12 cellular contexts compared by ENCODE assay signal in genomic region chr11:73147771-73148681, GRCh38. TPM values are rescaled to one million over a fixed set of nuclear protein-coding genes. Genes with fewer than 3 reads are reported as not detected.
DNase-seq lines count a peak whose midpoint lies in the region; ATAC-seq and TF ChIP-seq lines count a peak whose summit lies in the region.
"Had no signal": no experiment of that assay in that cellular context is flagged by ENCODE, and none has a peak within 500 bp of the region (broad histone marks: within the 10 kb centered on the region; RNA-seq: fewer than 3 reads in every experiment).

No MANE protein-coding gene starts in this region.

- intact Hi-C loops in body of pancreas (cut with DNase I) = no loop called here
- intact Hi-C loops in CD4-positive, alpha-beta memory T cell (cut with micrococcal nuclease) = loop anchor here (10.0 kb wide), 1 partner anchor 423 kb away; no protein-coding TSS in a partner anchor

- WGBS in body of pancreas, 2 donors = 15 to 22% methylated on average over 12 to 15 of the region's 15 CpGs

- POLR2A ChIA-PET in CD4-positive, alpha-beta memory T cell (lab: Charles Lee; ENCODE audit: partially characterized antibody) = interaction anchor here (0.6 kb wide), 1 partner anchor 27 kb away, joined by 3 read pairs; no protein-coding TSS in a partner anchor

- no peaks in the 10 kb centered on the region for H3K9me3 Mint-ChIP-seq in IgD-negative memory B cell
- H3K9me3 Mint-ChIP-seq in CD4-positive, alpha-beta memory T cell = peaks cover 0 to 2% (median 0%) of the 10 kb centered on the region in 8 donors
- H3K9me3 Mint-ChIP-seq: activated naive CD4-positive, alpha-beta T cell treated with anti-CD3 and anti-CD28 coated beads, Interleukin-2, amount 50 U/mL, for 24 hours; CD8-positive, alpha-beta memory T cell; neural crest cell had no signal

- H3K36me3 ChIP-seq in body of pancreas (replicated peaks in 1 of 2; ENCODE audit: insufficient read depth in 1 of 2, low read depth in 2 of 2) = no peaks in the 10 kb centered on the region
- H3K36me3 ChIP-seq in CD4-positive, alpha-beta memory T cell (ENCODE audit: insufficient read depth, low read length) = no peaks in the 10 kb centered on the region

- ATAC-seq in body of pancreas = peak; percentile 70
- no peak for ATAC-seq in HG02852 (IDR thresholded peaks at IDR 0.05; ENCODE audit: unreplicated experiment)
- no peak for ATAC-seq in HG02678 (IDR thresholded peaks at IDR 0.05; ENCODE audit: unreplicated experiment)
- no peak for ATAC-seq in HG02763 (IDR thresholded peaks at IDR 0.05; ENCODE audit: unreplicated experiment)

- H3K27me3 ChIP-seq in body of pancreas = no peaks in the 10 kb centered on the region
- no peaks in the 10 kb centered on the region for H3K27me3 ChIP-seq in CD4-positive, alpha-beta memory T cell (ENCODE audit: insufficient read depth, low read length)

- peak overlapping the region in 2 of 3 donors; percentile 76 to 84 for H3K27ac Mint-ChIP-seq in IgD-negative memory B cell
- H3K27ac Mint-ChIP-seq in CD4-positive, alpha-beta memory T cell = no peak overlapping the region
- H3K27ac Mint-ChIP-seq: activated naive CD4-positive, alpha-beta T cell treated with anti-CD3 and anti-CD28 coated beads, Interleukin-2, amount 50 U/mL, for 24 hours had no signal

- H3K27me3 Mint-ChIP-seq in IgD-negative memory B cell = no peaks in the 10 kb centered on the region
- no peaks in the 10 kb centered on the region for H3K27me3 Mint-ChIP-seq in CD4-positive, alpha-beta memory T cell
- H3K27me3 Mint-ChIP-seq: activated naive CD4-positive, alpha-beta T cell treated with anti-CD3 and anti-CD28 coated beads, Interleukin-2, amount 50 U/mL, for 24 hours; CD8-positive, alpha-beta memory T cell had no signal

- H3K36me3 Mint-ChIP-seq in IgD-negative memory B cell = peaks cover 1% of the 10 kb centered on the region
- no peaks in the 10 kb centered on the region for H3K36me3 Mint-ChIP-seq in CD4-positive, alpha-beta memory T cell
- H3K36me3 Mint-ChIP-seq: activated naive CD4-positive, alpha-beta T cell treated with anti-CD3 and anti-CD28 coated beads, Interleukin-2, amount 50 U/mL, for 24 hours had no signal

- no peaks in the 10 kb centered on the region for H3K9me3 ChIP-seq in body of pancreas
- no peaks in the 10 kb centered on the region for H3K9me3 ChIP-seq in CD4-positive, alpha-beta memory T cell (ENCODE audit: control insufficient read depth in 1 of 2, low read length in 2 of 2)

- CTCF ChIA-PET in CD4-positive, alpha-beta memory T cell (lab: Charles Lee; ENCODE audit: partially characterized antibody) = interaction anchor here (3.3 kb wide), 1 partner anchor 29 kb away, joined by 13 read pairs; no protein-coding TSS in a partner anchor

- peak overlapping the region in 3 of 4 donors; percentile 28 to 80 (median 70) for H3K4me3 Mint-ChIP-seq in IgD-negative memory B cell
- H3K4me3 Mint-ChIP-seq in CD4-positive, alpha-beta memory T cell = no peak overlapping the region
- H3K4me3 Mint-ChIP-seq: activated naive CD4-positive, alpha-beta T cell treated with anti-CD3 and anti-CD28 coated beads, Interleukin-2, amount 50 U/mL, for 24 hours; CD8-positive, alpha-beta memory T cell had no signal

- H3K27ac ChIP-seq in body of pancreas = peak overlapping the region; percentile 72 to 78 (median 74)
- H3K27ac ChIP-seq in CD4-positive, alpha-beta memory T cell (ENCODE audit: low read depth, low read length) = no peak overlapping the region

- no peak for TF ChIP-seq CTCF in body of pancreas (IDR thresholded peaks at IDR 0.05)

- DNase-seq in Ammon's horn (ENCODE audit: low spot score) (peak; percentile 71), body of pancreas (peak; percentile 57 to 77 (median 71)), mesenteric fat pad (ENCODE audit: low spot score) (peak; percentile 83)
- no peak for DNase-seq in CD4-positive, alpha-beta memory T cell
- DNase-seq: CD8-positive, alpha-beta memory T cell; SW 1271 had no signal

- peaks cover 56 to 88% (median 72%) of the 10 kb centered on the region in 3 donors for H3K4me1 Mint-ChIP-seq in IgD-negative memory B cell
- H3K4me1 Mint-ChIP-seq in CD4-positive, alpha-beta memory T cell = peaks cover 19 to 38% (median 24%) of the 10 kb centered on the region in 4 donors

- TF ChIP-seq POLR2A in body of pancreas (IDR thresholded peaks at IDR 0.05) = no peak

- peaks cover 37% of the 10 kb centered on the region for H3K4me1 ChIP-seq in body of pancreas
- H3K4me1 ChIP-seq in CD4-positive, alpha-beta memory T cell (ENCODE audit: insufficient read depth, low read length) = peaks cover 20% of the 10 kb centered on the region

- no peak overlapping the region for H3K4me3 ChIP-seq in body of pancreas
- H3K4me3 ChIP-seq in CD4-positive, alpha-beta memory T cell (ENCODE audit: low read length in 2 of 2) = no peak overlapping the region

RNA-seq across cellular contexts. Expression of gene FCHSD2, which starts 5.9 kb away (rescaled TPM):
- polyA plus RNA-seq in IgD-negative memory B cell = 72.1 TPM
- 1 to 10 TPM; 7.3 to 8.0 TPM for total RNA-seq in body of pancreas
- total RNA-seq in mesenteric fat pad = 54.9 TPM
- total RNA-seq in CD4-positive, alpha-beta memory T cell = 10 to 100 TPM; 47.1 to 52.0 TPM
- polyA plus RNA-seq in CD4-positive, alpha-beta memory T cell = 10 to 100 TPM in 1 of 2 donors, 1 to 10 TPM in 1; 9.5 to 22.4 TPM

Comparison
In these comparisons a context has a peak if more than half of its experiments do, and no peak if none do; other contexts are left out.
1. DNase-seq: peak in Ammon's horn (single experiment), body of pancreas (4 of 4) and mesenteric fat pad (single experiment); none in CD4-positive, alpha-beta memory T cell (0 of 5).
2. H3K27ac Mint-ChIP-seq: peak in IgD-negative memory B cell (2 of 3); none in CD4-positive, alpha-beta memory T cell (0 of 7).
3. H3K4me3 Mint-ChIP-seq: peak in IgD-negative memory B cell (3 of 4); none in CD4-positive, alpha-beta memory T cell (0 of 8).